In the genomic region with DNA sequence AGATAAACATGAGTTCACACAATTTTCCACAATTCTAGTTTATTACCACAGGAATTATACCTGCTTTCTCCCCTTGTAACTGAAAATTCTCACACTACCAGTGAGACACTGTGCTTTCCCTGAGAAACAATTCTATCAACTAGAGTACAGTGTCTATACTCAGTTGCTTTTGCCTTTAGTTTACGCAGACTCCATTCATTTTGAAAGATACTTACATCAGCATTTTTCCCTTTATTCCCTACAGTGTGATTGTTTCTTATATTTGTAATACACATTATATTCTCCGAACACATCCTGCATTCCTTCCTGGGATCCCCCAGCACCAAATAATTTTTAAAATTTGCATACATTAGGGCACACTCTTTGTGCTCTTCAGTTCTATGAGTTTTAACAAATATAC, we compare ENCODE assay signal across 2 cellular contexts.
TF ChIP-seq lines count a peak whose summit lies in the region.

No MANE protein-coding gene starts in this region.

TF ChIP-seq in HepG2, 621 proteins besides CTCF, POLR2A, EP300 and RAD21:
- TF ChIP-seq, protein P1, sequence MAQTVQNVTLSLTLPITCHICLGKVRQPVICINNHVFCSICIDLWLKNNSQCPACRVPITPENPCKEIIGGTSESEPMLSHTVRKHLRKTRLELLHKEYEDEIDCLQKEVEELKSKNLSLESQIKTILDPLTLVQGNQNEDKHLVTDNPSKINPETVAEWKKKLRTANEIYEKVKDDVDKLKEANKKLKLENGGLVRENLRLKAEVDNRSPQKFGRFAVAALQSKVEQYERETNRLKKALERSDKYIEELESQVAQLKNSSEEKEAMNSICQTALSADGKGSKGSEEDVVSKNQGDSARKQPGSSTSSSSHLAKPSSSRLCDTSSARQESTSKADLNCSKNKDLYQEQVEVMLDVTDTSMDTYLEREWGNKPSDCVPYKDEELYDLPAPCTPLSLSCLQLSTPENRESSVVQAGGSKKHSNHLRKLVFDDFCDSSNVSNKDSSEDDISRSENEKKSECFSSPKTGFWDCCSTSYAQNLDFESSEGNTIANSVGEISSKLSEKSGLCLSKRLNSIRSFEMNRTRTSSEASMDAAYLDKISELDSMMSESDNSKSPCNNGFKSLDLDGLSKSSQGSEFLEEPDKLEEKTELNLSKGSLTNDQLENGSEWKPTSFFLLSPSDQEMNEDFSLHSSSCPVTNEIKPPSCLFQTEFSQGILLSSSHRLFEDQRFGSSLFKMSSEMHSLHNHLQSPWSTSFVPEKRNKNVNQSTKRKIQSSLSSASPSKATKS (CRISPR knock-in tag; IDR thresholded peaks at IDR 0.05), result no peak
- TF ChIP-seq MAFF (IDR thresholded peaks at IDR 0.05; ENCODE audit: low read depth, low read length), result peak; percentile 66
- peak; percentile 52 to 82; a peak in 3 of 4 replicates for TF ChIP-seq MAFK (conservative IDR thresholded peaks at IDR 0.05 in 1 of 2, IDR thresholded peaks at IDR 0.05 in 1 of 2; ENCODE audit: low read length in 2 of 2)

TF ChIP-seq in K562, 482 proteins besides CTCF, POLR2A, EP300 and RAD21 (continued from another document):
- TF ChIP-seq BCLAF1 (IDR thresholded peaks at IDR 0.05; ENCODE audit: borderline replicate concordance in 1 of 2, control insufficient read depth in 1 of 2, low read depth in 2 of 2, low read length in 1 of 2), result no peak
- TF ChIP-seq, protein P2, sequence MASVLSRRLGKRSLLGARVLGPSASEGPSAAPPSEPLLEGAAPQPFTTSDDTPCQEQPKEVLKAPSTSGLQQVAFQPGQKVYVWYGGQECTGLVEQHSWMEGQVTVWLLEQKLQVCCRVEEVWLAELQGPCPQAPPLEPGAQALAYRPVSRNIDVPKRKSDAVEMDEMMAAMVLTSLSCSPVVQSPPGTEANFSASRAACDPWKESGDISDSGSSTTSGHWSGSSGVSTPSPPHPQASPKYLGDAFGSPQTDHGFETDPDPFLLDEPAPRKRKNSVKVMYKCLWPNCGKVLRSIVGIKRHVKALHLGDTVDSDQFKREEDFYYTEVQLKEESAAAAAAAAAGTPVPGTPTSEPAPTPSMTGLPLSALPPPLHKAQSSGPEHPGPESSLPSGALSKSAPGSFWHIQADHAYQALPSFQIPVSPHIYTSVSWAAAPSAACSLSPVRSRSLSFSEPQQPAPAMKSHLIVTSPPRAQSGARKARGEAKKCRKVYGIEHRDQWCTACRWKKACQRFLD (CRISPR knock-in tag; IDR thresholded peaks at IDR 0.05), result no peak
- no peak for TF ChIP-seq KLF10 (CRISPR knock-in tag; IDR thresholded peaks at IDR 0.05)
- TF ChIP-seq NR1H2 (CRISPR knock-in tag; IDR thresholded peaks at IDR 0.05), result no peak
TF ChIP-seq in K562: peak in this region for 2.
